In genomic region chr4:87069037-87069742, GRCh38 we compare ENCODE assay signal across 14 cellular contexts.
DNase-seq lines count a peak whose midpoint lies in the region; ATAC-seq and TF ChIP-seq lines count a peak whose summit lies in the region.
"Had no signal": no experiment of that assay in that cellular context is flagged by ENCODE, and none has a peak within 500 bp of the region (broad histone marks: within the 10 kb centered on the region; RNA-seq: fewer than 3 reads in every experiment).

No MANE protein-coding gene starts in this region.

- no peak overlapping the region for H3K4me3 ChIP-seq in gastrocnemius medialis
- H3K4me3 ChIP-seq: upper lobe of right lung had no signal

- H3K4me3 Mint-ChIP-seq in brain = peak overlapping the region in 2 of 5 experiments; percentile 22 to 56
- H3K4me3 Mint-ChIP-seq: activated CD4-positive, alpha-beta T cell treated with anti-CD3 and anti-CD28 coated beads, Interleukin-2, amount 10 ng/mL, durations not matched to agents 24 days and 14 days; neural crest cell had no signal

- H3K27me3 Mint-ChIP-seq in brain = peaks cover 3% of the 10 kb centered on the region
- H3K27me3 Mint-ChIP-seq: activated CD4-positive, alpha-beta T cell treated with anti-CD3 and anti-CD28 coated beads, Interleukin-2, amount 10 ng/mL, durations not matched to agents 24 days and 14 days had no signal

- peaks cover 67% of the 10 kb centered on the region for H3K4me1 Mint-ChIP-seq in brain

- H3K36me3 ChIP-seq in gastrocnemius medialis = no peaks in the 10 kb centered on the region

- in situ Hi-C loops in gastrocnemius medialis (cut with MboI; ENCODE audit: low sequenced_read_pairs in 4 of 4) = no loop called here

- peak overlapping the region in 4 of 5 experiments; percentile 36 to 81 (median 68) for H3K27ac Mint-ChIP-seq in brain
- H3K27ac Mint-ChIP-seq: activated CD4-positive, alpha-beta T cell treated with anti-CD3 and anti-CD28 coated beads, Interleukin-2, amount 10 ng/mL, durations not matched to agents 24 days and 14 days had no signal

- intact Hi-C loops in gastrocnemius medialis (cut with DNase I; ENCODE audit: low total_unique reads) = no loop called here

- DNase-seq in NCI-H2081 (lab: John Stamatoyannopoulos, UW) = peak; percentile 5 to 60
- no peak for DNase-seq in NCI-H2081 treated with DMSO at 0.1 percent for 48 hours (lab: John Stamatoyannopoulos, UW)
- DNase-seq in NCI-H2107 (lab: John Stamatoyannopoulos, UW) = peak; percentile 4
- DNase-seq in gastrocnemius medialis = no peak
- DNase-seq in midbrain (lab: John Stamatoyannopoulos, UW) = no peak
- DNase-seq in NCI-H774 (lab: John Stamatoyannopoulos, UW) = no peak
- DNase-seq in H4 (ENCODE audit: low spot score) = no peak
- DNase-seq: ACHN; activated CD4-positive, alpha-beta T cell treated with anti-CD3 and anti-CD28 coated beads, Interleukin-2, amount 10 ng/mL, durations not matched to agents 24 days and 14 days; left colon; MM.1S; upper lobe of right lung had no signal

- H3K27ac ChIP-seq in gastrocnemius medialis = peak overlapping the region; percentile 69 to 83 (median 75)
- H3K27ac ChIP-seq: upper lobe of right lung had no signal

- H3K9me3 ChIP-seq in gastrocnemius medialis = no peaks in the 10 kb centered on the region
- H3K9me3 ChIP-seq: upper lobe of right lung had no signal

- no peak for TF ChIP-seq POLR2A in gastrocnemius medialis (IDR thresholded peaks at IDR 0.05)

- ATAC-seq in gastrocnemius medialis = peak in 1 of 2 donors; percentile 16
- ATAC-seq: left colon had no signal

- peaks cover 73 to 85% of the 10 kb centered on the region in 2 donors for H3K4me1 ChIP-seq in gastrocnemius medialis

- peaks cover 0 to 4% (median 0%) of the 10 kb centered on the region in 5 experiments for H3K9me3 Mint-ChIP-seq in brain
- H3K9me3 Mint-ChIP-seq: activated CD4-positive, alpha-beta T cell treated with anti-CD3 and anti-CD28 coated beads, Interleukin-2, amount 10 ng/mL, durations not matched to agents 24 days and 14 days had no signal

- TF ChIP-seq CTCF in brain (conservative IDR thresholded peaks at IDR 0.05) (no peak), gastrocnemius medialis (IDR thresholded peaks at IDR 0.05 in 4 of 5, conservative IDR thresholded peaks at IDR 0.05 in 1 of 5) (no peak)

- no peaks in the 10 kb centered on the region for H3K27me3 ChIP-seq in gastrocnemius medialis
- H3K27me3 ChIP-seq: upper lobe of right lung had no signal

- H3K36me3 Mint-ChIP-seq in brain = peaks cover 5% of the 10 kb centered on the region

Comparison
In these comparisons a context has a peak if more than half of its experiments do, and no peak if none do; other contexts are left out.
1. DNase-seq: peak in NCI-H2081 (2 of 2) and NCI-H2107 (single experiment); none in NCI-H2081 treated with DMSO at 0.1 percent for 48 hours (single experiment), gastrocnemius medialis (0 of 2), midbrain (single experiment), NCI-H774 (single experiment) and H4 (single experiment).